Comparison of ENCODE assay signal across 10 cellular contexts in the genomic region with DNA sequence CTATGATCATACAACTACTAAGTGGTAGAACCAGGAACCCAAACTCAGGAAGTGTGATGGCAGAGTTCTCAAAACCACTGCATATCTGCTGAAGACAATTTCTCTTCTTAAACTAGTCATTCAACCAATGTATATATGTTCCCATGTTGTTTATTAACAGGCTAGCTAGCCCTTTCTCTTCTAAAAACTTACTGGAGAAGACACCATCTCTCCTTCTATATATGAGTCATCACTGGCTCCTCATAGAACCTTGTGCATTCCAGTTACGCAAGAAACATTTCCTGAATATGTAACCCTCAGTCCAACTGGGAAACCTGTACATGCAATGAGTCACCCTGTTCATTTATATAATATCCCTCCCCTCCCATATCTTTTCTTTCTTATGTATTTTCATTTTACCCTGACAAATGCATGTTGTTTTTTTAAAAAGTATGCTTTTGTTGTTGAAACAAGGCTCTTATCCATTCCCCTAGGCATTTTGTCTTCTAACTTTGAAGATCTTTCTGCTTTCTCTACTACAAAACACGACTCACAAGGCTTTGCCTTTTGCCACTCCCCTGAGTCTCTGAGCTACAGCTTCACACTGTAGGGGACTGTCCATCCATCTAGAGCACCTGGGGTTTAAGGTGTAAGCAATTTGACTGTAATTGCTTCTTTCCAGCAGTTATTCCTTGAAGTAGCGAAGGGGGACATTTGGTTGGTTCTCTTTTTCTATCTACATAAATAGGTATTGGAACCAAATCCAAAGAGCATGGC.
DNase-seq lines count a peak whose midpoint lies in the region; ATAC-seq, FAIRE-seq and TF ChIP-seq lines count a peak whose summit lies in the region.
"Had no signal": no experiment of that assay in that cellular context is flagged by ENCODE, and none has a peak within 500 bp of the region (broad histone marks: within the 10 kb centered on the region; RNA-seq: fewer than 3 reads in every experiment).

No MANE protein-coding gene starts in this region.

- TF ChIP-seq POLR2A in GM12891 (IDR thresholded peaks at IDR 0.05; ENCODE audit: low read depth, low read length) = no peak

- H3K4me3 Mint-ChIP-seq in activated CD4-positive, alpha-beta memory T cell treated with anti-CD3 and anti-CD28 coated beads, Interleukin-2, amount 10 ng/mL, durations not matched to agents 7 days and 5 days = no peak overlapping the region
- no peak overlapping the region for H3K4me3 Mint-ChIP-seq in chondrocyte (ENCODE audit: unreplicated experiment)
- H3K4me3 Mint-ChIP-seq: CD4-positive, CD25-positive, alpha-beta regulatory T cell; T-helper 17 cell had no signal

- CTCF ChIA-PET in activated CD4-positive, alpha-beta memory T cell treated with anti-CD3 and anti-CD28 coated beads, Interleukin-2, amount 10 ng/mL, durations not matched to agents 7 days and 5 days (lab: Charles Lee) = no interaction called here

- TF ChIP-seq CTCF in LNCaP clone FGC (IDR thresholded peaks at IDR 0.05; ENCODE audit: control insufficient read depth, extremely low read depth, insufficient read depth) (no peak), epithelial cell of proximal tubule (conservative IDR thresholded peaks at IDR 0.05; ENCODE audit: low read depth, low read length) (no peak), chondrocyte (IDR thresholded peaks at IDR 0.05) (no peak)

- no peak for FAIRE-seq in GM12891 (lab: Jason Lieb, UNC)

- no peaks in the 10 kb centered on the region for H3K9me3 Mint-ChIP-seq in activated CD4-positive, alpha-beta memory T cell treated with anti-CD3 and anti-CD28 coated beads, Interleukin-2, amount 10 ng/mL, durations not matched to agents 7 days and 5 days
- H3K9me3 Mint-ChIP-seq in chondrocyte (ENCODE audit: low read depth) = no peaks in the 10 kb centered on the region

- no peak overlapping the region for H3K4me3 ChIP-seq in LNCaP clone FGC (ENCODE audit: low read depth, low read length)
- H3K4me3 ChIP-seq in epithelial cell of proximal tubule (ENCODE audit: low read depth, low read length) = no peak overlapping the region

- no peaks in the 10 kb centered on the region for H3K36me3 Mint-ChIP-seq in activated CD4-positive, alpha-beta memory T cell treated with anti-CD3 and anti-CD28 coated beads, Interleukin-2, amount 10 ng/mL, durations not matched to agents 7 days and 5 days (ENCODE audit: low read depth)
- no peaks in the 10 kb centered on the region for H3K36me3 Mint-ChIP-seq in chondrocyte (ENCODE audit: low read depth)
- H3K36me3 Mint-ChIP-seq: CD4-positive, CD25-positive, alpha-beta regulatory T cell had no signal

- ATAC-seq in GM21515 (IDR thresholded peaks at IDR 0.05; ENCODE audit: unreplicated experiment) = peak; percentile 61
- ATAC-seq: T-helper 17 cell had no signal

- POLR2A ChIA-PET in activated CD4-positive, alpha-beta memory T cell treated with anti-CD3 and anti-CD28 coated beads, Interleukin-2, amount 10 ng/mL, durations not matched to agents 7 days and 5 days (lab: Charles Lee) = no interaction called here

- H3K27me3 Mint-ChIP-seq in activated CD4-positive, alpha-beta memory T cell treated with anti-CD3 and anti-CD28 coated beads, Interleukin-2, amount 10 ng/mL, durations not matched to agents 7 days and 5 days = no peaks in the 10 kb centered on the region
- peaks cover 19% of the 10 kb centered on the region for H3K27me3 Mint-ChIP-seq in chondrocyte (ENCODE audit: low read depth)
- H3K27me3 Mint-ChIP-seq: CD4-positive, CD25-positive, alpha-beta regulatory T cell had no signal

- H3K27ac Mint-ChIP-seq in activated CD4-positive, alpha-beta memory T cell treated with anti-CD3 and anti-CD28 coated beads, Interleukin-2, amount 10 ng/mL, durations not matched to agents 7 days and 5 days = no peak overlapping the region
- H3K27ac Mint-ChIP-seq in chondrocyte (ENCODE audit: unreplicated experiment) = no peak overlapping the region
- H3K27ac Mint-ChIP-seq: CD4-positive, CD25-positive, alpha-beta regulatory T cell; T-helper 17 cell had no signal

- H3K4me1 Mint-ChIP-seq in activated CD4-positive, alpha-beta memory T cell treated with anti-CD3 and anti-CD28 coated beads, Interleukin-2, amount 10 ng/mL, durations not matched to agents 7 days and 5 days = no peaks in the 10 kb centered on the region
- peaks cover 6% of the 10 kb centered on the region for H3K4me1 Mint-ChIP-seq in chondrocyte (ENCODE audit: low read depth)
- H3K4me1 Mint-ChIP-seq: CD4-positive, CD25-positive, alpha-beta regulatory T cell; T-helper 17 cell had no signal

- DNase-seq in A172 (ENCODE audit: low spot score) = peak; percentile 74
- peak; percentile 8 for DNase-seq in LNCaP clone FGC (ENCODE audit: low read depth)
- DNase-seq in epithelial cell of proximal tubule (ENCODE audit: low read depth) = peak; percentile 75
- DNase-seq in activated CD4-positive, alpha-beta memory T cell treated with anti-CD3 and anti-CD28 coated beads, Interleukin-2, amount 10 ng/mL, durations not matched to agents 7 days and 5 days = no peak
- no peak for DNase-seq in chondrocyte (ENCODE audit: low spot score)
- DNase-seq in GM12891 (ENCODE audit: insufficient read length, low spot score) = no peak
- DNase-seq in islet precursor cell = no peak
- DNase-seq: CD4-positive, CD25-positive, alpha-beta regulatory T cell; T-helper 17 cell had no signal

TF ChIP-seq in GM12891, 5 proteins besides CTCF, POLR2A, EP300 and RAD21:
- TF ChIP-seq TAF1 (IDR thresholded peaks at IDR 0.05; ENCODE audit: low read depth, low read length) = no peak
- TF ChIP-seq POLR2AphosphoS5 (IDR thresholded peaks at IDR 0.05; ENCODE audit: low read depth, low read length) = no peak
- TF ChIP-seq SPI1 (IDR thresholded peaks at IDR 0.05; ENCODE audit: low read depth, low read length) = no peak
- no peak for TF ChIP-seq PAX5 (IDR thresholded peaks at IDR 0.05; ENCODE audit: insufficient read depth, low read length, severe bottlenecking)

Comparison
In these comparisons a context has a peak if more than half of its experiments do, and no peak if none do; other contexts are left out.
1. DNase-seq: peak in A172 (single experiment), LNCaP clone FGC (single experiment) and epithelial cell of proximal tubule (single experiment); none in activated CD4-positive, alpha-beta memory T cell treated with anti-CD3 and anti-CD28 coated beads, Interleukin-2, amount 10 ng/mL, durations not matched to agents 7 days and 5 days (single experiment), chondrocyte (single experiment), GM12891 (single experiment) and islet precursor cell (single experiment).